ENCODE assay signal across 17 cellular contexts in genomic region chr14:89236846-89237245, GRCh38.
DNase-seq lines count a peak whose midpoint lies in the region; ATAC-seq and TF ChIP-seq lines count a peak whose summit lies in the region.
"Had no signal": no experiment of that assay in that cellular context is flagged by ENCODE, and none has a peak within 500 bp of the region (broad histone marks: within the 10 kb centered on the region; RNA-seq: fewer than 3 reads in every experiment).

No MANE protein-coding gene starts in this region.

- no peak overlapping the region for H3K27ac ChIP-seq in BLaER1 treated with 17β-estradiol and CSF1 and Interleukin-3, amounts not matched to agents 10 nM and 100 nM

- H3K9me3 ChIP-seq in BLaER1 treated with 17β-estradiol and CSF1 and Interleukin-3, amounts not matched to agents 10 nM and 100 nM (replicated peaks in 1 of 11), result peaks cover 0 to 18% (median 7%) of the 10 kb centered on the region in 11 experiments; a peak in 14 of 22 replicates

- H3K4me2 ChIP-seq in BLaER1 treated with 17β-estradiol and CSF1 and Interleukin-3, amounts not matched to agents 10 nM and 100 nM, result peak overlapping the region in 6 of 11 experiments; percentile 36 to 65 (median 44); a peak in 12 of 22 replicates

- no peak for ATAC-seq in GM19463 (IDR thresholded peaks at IDR 0.05; ENCODE audit: unreplicated experiment)
- no peak for ATAC-seq in GM19324 (IDR thresholded peaks at IDR 0.05; ENCODE audit: low FRiP score, unreplicated experiment)
- no peak for ATAC-seq in SK-N-SH treated with all-trans-retinoic acid at 6 μM for 48 hours

- no peak overlapping the region for H3K9ac ChIP-seq in BLaER1 treated with 17β-estradiol and CSF1 and Interleukin-3, amounts not matched to agents 10 nM and 100 nM

- no peak overlapping the region for H3K4me3 ChIP-seq in BLaER1 treated with 17β-estradiol and CSF1 and Interleukin-3, amounts not matched to agents 10 nM and 100 nM

- DNase-seq in LHCN-M2 (ENCODE audit: low read depth), result peak; percentile 56
- peak; percentile 67 for DNase-seq in NCI-H69 (lab: John Stamatoyannopoulos, UW)
- peak; percentile 16 for DNase-seq in fibroblast of peridontal ligament (ENCODE audit: extremely low read depth)
- no peak for DNase-seq in GOT3 (lab: John Stamatoyannopoulos, UW)
- DNase-seq: AML-193; CD4-positive, alpha-beta T cell; DND-41; GF-D8; MV-4-11; NCI-H1417 treated with DMSO at 0.1 percent for 48 hours; NCI-H2081; NCI-H226; SIG-M5 had no signal

- peaks cover 0 to 88% (median 14%) of the 10 kb centered on the region in 11 experiments; a peak in 11 of 22 replicates for H4K20me1 ChIP-seq in BLaER1 treated with 17β-estradiol and CSF1 and Interleukin-3, amounts not matched to agents 10 nM and 100 nM

- peaks cover 26 to 52% (median 43%) of the 10 kb centered on the region in 10 experiments for H3K4me1 ChIP-seq in BLaER1 treated with 17β-estradiol and CSF1 and Interleukin-3, amounts not matched to agents 10 nM and 100 nM

- H3K36me3 ChIP-seq in BLaER1 treated with 17β-estradiol and CSF1 and Interleukin-3, amounts not matched to agents 10 nM and 100 nM, result peaks cover 0 to 35% (median 12%) of the 10 kb centered on the region in 11 experiments; a peak in 16 of 22 replicates

- H3K27me3 ChIP-seq in BLaER1 treated with 17β-estradiol and CSF1 and Interleukin-3, amounts not matched to agents 10 nM and 100 nM, result no peaks in the 10 kb centered on the region

TF ChIP-seq in SK-N-SH treated with all-trans-retinoic acid at 6 μM for 48 hours, 23 proteins besides CTCF, POLR2A, EP300 and RAD21:
- TF ChIP-seq TOX (CRISPR knock-in tag; IDR thresholded peaks at IDR 0.05; ENCODE audit: borderline replicate concordance) (no peak), BACH2 (CRISPR knock-in tag; IDR thresholded peaks at IDR 0.05; ENCODE audit: borderline replicate concordance) (no peak), ISL1 (CRISPR knock-in tag; IDR thresholded peaks at IDR 0.05) (no peak), TCF4 (CRISPR knock-in tag; IDR thresholded peaks at IDR 0.05; ENCODE audit: borderline replicate concordance) (no peak)
- TF ChIP-seq, protein P1, sequence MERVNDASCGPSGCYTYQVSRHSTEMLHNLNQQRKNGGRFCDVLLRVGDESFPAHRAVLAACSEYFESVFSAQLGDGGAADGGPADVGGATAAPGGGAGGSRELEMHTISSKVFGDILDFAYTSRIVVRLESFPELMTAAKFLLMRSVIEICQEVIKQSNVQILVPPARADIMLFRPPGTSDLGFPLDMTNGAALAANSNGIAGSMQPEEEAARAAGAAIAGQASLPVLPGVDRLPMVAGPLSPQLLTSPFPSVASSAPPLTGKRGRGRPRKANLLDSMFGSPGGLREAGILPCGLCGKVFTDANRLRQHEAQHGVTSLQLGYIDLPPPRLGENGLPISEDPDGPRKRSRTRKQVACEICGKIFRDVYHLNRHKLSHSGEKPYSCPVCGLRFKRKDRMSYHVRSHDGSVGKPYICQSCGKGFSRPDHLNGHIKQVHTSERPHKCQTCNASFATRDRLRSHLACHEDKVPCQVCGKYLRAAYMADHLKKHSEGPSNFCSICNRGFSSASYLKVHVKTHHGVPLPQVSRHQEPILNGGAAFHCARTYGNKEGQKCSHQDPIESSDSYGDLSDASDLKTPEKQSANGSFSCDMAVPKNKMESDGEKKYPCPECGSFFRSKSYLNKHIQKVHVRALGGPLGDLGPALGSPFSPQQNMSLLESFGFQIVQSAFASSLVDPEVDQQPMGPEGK (CRISPR knock-in tag; IDR thresholded peaks at IDR 0.05; ENCODE audit: borderline replicate concordance), result no peak
